In the genomic region with DNA sequence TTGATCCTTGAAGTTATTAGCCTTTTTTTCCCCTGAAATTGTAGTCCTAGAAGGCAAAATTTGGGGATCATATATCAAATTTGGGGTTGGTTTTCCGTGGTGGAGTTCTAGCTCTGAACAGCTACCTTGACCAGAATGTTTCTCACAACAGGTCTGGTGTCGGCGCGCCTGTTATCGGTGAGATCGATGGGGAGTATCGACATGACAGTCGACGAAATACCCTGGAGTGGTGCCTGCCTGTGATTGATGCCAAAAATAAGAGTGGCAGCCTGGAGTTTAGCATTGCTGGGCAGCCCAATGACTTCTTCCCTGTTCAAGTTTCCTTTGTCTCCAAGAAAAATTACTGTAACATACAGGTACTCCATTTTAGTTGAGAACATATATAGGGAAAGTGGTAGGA, we compare ENCODE assay signal across 19 cellular contexts.
"Had no signal": no experiment of that assay in that cellular context is flagged by ENCODE, and none has a peak within 500 bp of the region (broad histone marks: within the 10 kb centered on the region; RNA-seq: fewer than 3 reads in every experiment).

No MANE protein-coding gene starts in this region.

- H3K27me3 ChIP-seq: right atrium auricular region, spleen, uterus had no signal

- H3K27ac ChIP-seq: parathyroid adenoma, right atrium auricular region, spleen had no signal

- H3K4me3 Mint-ChIP-seq: activated naive CD4-positive, alpha-beta T cell treated with anti-CD3 and anti-CD28 coated beads for 36 hours; neural crest cell; T-helper 1 cell treated with Interleukin-12 subunit alpha and Interleukin-12 subunit beta and Interleukin-4 antibody, amounts not matched to agents 30 μg/mL and 1 μg/mL, for 36 hours had no signal

- H3K4me3 ChIP-seq: right atrium auricular region, spleen, thoracic aorta, uterus had no signal

- H3K9me3 Mint-ChIP-seq: activated naive CD4-positive, alpha-beta T cell treated with anti-CD3 and anti-CD28 coated beads for 36 hours; neural crest cell; T-helper 1 cell treated with Interleukin-12 subunit alpha and Interleukin-12 subunit beta and Interleukin-4 antibody, amounts not matched to agents 30 μg/mL and 1 μg/mL, for 36 hours had no signal

- DNase-seq: activated CD4-positive, alpha-beta T cell treated with anti-CD3 and anti-CD28 coated beads for 4 hours; activated CD4-positive, alpha-beta T cell treated with anti-CD3 and anti-CD28 coated beads, Interleukin-2, amount 50 U/mL, for 4 hours; activated effector memory CD4-positive, alpha-beta T cell treated with Interleukin-2 at 50 U/mL for 16 hours; activated naive CD4-positive, alpha-beta T cell treated with anti-CD3 and anti-CD28 coated beads for 36 hours; amniotic stem cell; effector memory CD4-positive, alpha-beta T cell; glutamatergic neuron; left ventricle myocardium superior; nucleus accumbens; spleen; stimulated activated naive CD4-positive, alpha-beta T cell treated with Interleukin-2 at 50 U/mL for 16 hours; T-helper 9 cell; trophoblast cell; uterus had no signal

- H3K27ac Mint-ChIP-seq: activated naive CD4-positive, alpha-beta T cell treated with anti-CD3 and anti-CD28 coated beads for 36 hours; T-helper 1 cell treated with Interleukin-12 subunit alpha and Interleukin-12 subunit beta and Interleukin-4 antibody, amounts not matched to agents 30 μg/mL and 1 μg/mL, for 36 hours had no signal

- ATAC-seq: left ventricle myocardium superior had no signal
